In the genomic region with DNA sequence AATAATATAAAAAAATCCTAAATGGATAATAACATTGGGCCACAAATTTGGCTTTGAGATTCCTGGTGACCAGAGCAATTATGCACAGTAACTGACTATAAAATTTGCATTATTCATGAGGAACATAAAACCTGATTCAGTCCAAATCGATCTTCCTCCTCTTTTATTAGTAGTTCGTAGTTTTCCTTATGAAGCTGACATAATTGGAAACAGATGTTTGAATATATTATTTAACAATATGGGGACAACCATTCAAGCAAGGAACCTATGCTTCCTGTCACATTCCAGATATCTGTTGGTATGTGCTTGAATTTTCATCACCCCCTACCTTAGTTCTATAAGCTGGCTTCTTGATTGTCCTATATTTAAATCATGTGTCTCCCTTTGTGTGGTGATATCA, we compare ENCODE assay signal across 10 cellular contexts. TPM values are rescaled to one million over a fixed set of nuclear protein-coding genes. Genes with fewer than 3 reads are reported as not detected.
"Had no signal": no experiment of that assay in that cellular context is flagged by ENCODE, and none has a peak within 500 bp of the region (broad histone marks: within the 10 kb centered on the region; RNA-seq: fewer than 3 reads in every experiment).

No MANE protein-coding gene starts in this region.

- FAIRE-seq: H1, H54, HepG2 had no signal

- H2AFZ ChIP-seq: GM23338 had no signal

- ATAC-seq: GM23338, HepG2 had no signal

- H3K4me2 ChIP-seq: GM23338 had no signal

- DNase-seq: H9, HCEC 1CT, HFFc6, KBM-7 had no signal

- H3K4me3 ChIP-seq: GM23338 had no signal

- H3K27ac ChIP-seq: HL-60 had no signal

RNA-seq across cellular contexts. Expression of gene CCDC175, which starts 34.9 kb away (rescaled TPM):
- polyA plus RNA-seq: H1, HepG2, IgD-negative memory B cell had no signal
